Comparison of ENCODE assay signal across 9 cellular contexts in the genomic region with DNA sequence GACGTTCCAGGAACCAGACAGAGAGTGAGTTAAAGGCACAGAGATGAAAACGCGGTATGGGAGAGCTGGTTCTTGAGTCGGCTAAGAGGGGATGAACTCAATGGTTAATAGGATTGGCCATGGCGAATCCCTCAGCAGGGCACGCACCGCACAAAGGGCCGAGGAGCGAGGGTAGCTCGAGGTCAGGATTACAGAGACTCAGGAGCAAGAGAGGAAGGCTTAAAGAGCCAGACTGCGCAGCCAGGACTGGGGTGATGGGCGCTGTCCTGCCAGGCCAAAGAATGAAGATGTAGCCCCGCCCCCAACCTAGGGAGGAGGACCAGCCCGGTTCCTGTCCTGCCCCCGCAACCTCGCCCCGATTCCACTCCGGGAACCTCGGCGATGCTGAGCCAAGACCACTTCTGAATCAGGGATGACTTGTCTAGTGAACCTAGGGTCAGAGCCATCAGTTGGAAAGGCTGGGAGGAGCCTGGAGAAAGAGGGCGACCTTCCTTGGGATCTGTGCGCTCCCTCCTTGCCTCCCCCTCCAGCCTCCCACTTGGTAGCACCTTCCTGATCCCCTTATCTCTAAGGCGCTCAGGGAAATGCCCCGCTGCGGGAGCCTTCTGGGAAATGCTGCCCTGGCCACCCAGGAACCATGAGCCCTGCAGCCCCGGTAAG. TPM values are rescaled to one million over a fixed set of nuclear protein-coding genes. Genes with fewer than 3 reads are reported as not detected.
DNase-seq lines count a peak whose midpoint lies in the region; ATAC-seq lines count a peak whose summit lies in the region.
"Had no signal": no experiment of that assay in that cellular context is flagged by ENCODE, and none has a peak within 500 bp of the region (broad histone marks: within the 10 kb centered on the region; RNA-seq: fewer than 3 reads in every experiment).

Gene PLEKHB1 (plus strand): TSS at position 610 of the 660 bp plus-strand sequence. CDS start 28 bp downstream, at position 638.

- H3K4me3 Mint-ChIP-seq in IgD-negative memory B cell, result peak within 1 kb of the TSS; percentile 66 to 93 (median 88)
- H3K4me3 Mint-ChIP-seq in activated naive CD8-positive, alpha-beta T cell treated with anti-CD3 and anti-CD28 coated beads, Interleukin-2, amount 50 U/mL, for 24 hours, result peak within 1 kb of the TSS; percentile 69
- peak within 1 kb of the TSS; percentile 68 for H3K4me3 Mint-ChIP-seq in stimulated activated effector memory CD8-positive, alpha-beta T cell treated with anti-CD3 and anti-CD28 coated beads, Interleukin-12 subunit alpha, Interleukin-12 subunit beta, amount 100 ng/mL, for 72 hours

- H3K4me1 Mint-ChIP-seq in IgD-negative memory B cell, result peaks cover 18 to 28% (median 20%) of the 10 kb centered on the region in 3 donors
- H3K4me1 Mint-ChIP-seq in activated naive CD8-positive, alpha-beta T cell treated with anti-CD3 and anti-CD28 coated beads, Interleukin-2, amount 50 U/mL, for 24 hours, result peaks cover 18% of the 10 kb centered on the region
- peaks cover 32% of the 10 kb centered on the region for H3K4me1 Mint-ChIP-seq in stimulated activated effector memory CD8-positive, alpha-beta T cell treated with anti-CD3 and anti-CD28 coated beads, Interleukin-12 subunit alpha, Interleukin-12 subunit beta, amount 100 ng/mL, for 72 hours

- no peaks in the 10 kb centered on the region for H3K9me3 Mint-ChIP-seq in IgD-negative memory B cell
- no peaks in the 10 kb centered on the region for H3K9me3 Mint-ChIP-seq in activated naive CD8-positive, alpha-beta T cell treated with anti-CD3 and anti-CD28 coated beads, Interleukin-2, amount 50 U/mL, for 24 hours
- H3K9me3 Mint-ChIP-seq in stimulated activated effector memory CD8-positive, alpha-beta T cell treated with anti-CD3 and anti-CD28 coated beads, Interleukin-12 subunit alpha, Interleukin-12 subunit beta, amount 100 ng/mL, for 72 hours, result no peaks in the 10 kb centered on the region

- DNase-seq in activated naive CD8-positive, alpha-beta T cell treated with anti-CD3 and anti-CD28 coated beads, Interleukin-2, amount 50 U/mL, for 24 hours, result no peak
- DNase-seq in iPS-NIHi7 (ENCODE audit: extremely low spot score), result peak; percentile 84
- no peak for DNase-seq in stimulated activated effector memory CD8-positive, alpha-beta T cell treated with anti-CD3 and anti-CD28 coated beads, Interleukin-12 subunit alpha, Interleukin-12 subunit beta, amount 100 ng/mL, for 72 hours (ENCODE audit: low spot score in 2 of 2)
- DNase-seq in NCI-H128 (lab: John Stamatoyannopoulos, UW; ENCODE audit: unreplicated experiment), result no peak
- DNase-seq: stimulated activated naive CD4-positive, alpha-beta T cell treated with Interleukin-2 at 50 U/mL for 16 hours had no signal

- ATAC-seq in activated naive CD8-positive, alpha-beta T cell treated with anti-CD3 and anti-CD28 coated beads, Interleukin-2, amount 50 U/mL, for 24 hours, result no peak
- ATAC-seq in stimulated activated effector memory CD8-positive, alpha-beta T cell treated with anti-CD3 and anti-CD28 coated beads, Interleukin-12 subunit alpha, Interleukin-12 subunit beta, amount 100 ng/mL, for 72 hours, result no peak
- ATAC-seq in GM18873 (IDR thresholded peaks at IDR 0.05; ENCODE audit: low FRiP score, unreplicated experiment) (no peak), HG02981 (IDR thresholded peaks at IDR 0.05; ENCODE audit: unreplicated experiment) (no peak), HG03378 (IDR thresholded peaks at IDR 0.05; ENCODE audit: unreplicated experiment) (no peak)

- peak within 1 kb of the TSS; percentile 58 to 89 (median 82) for H3K27ac Mint-ChIP-seq in IgD-negative memory B cell
- H3K27ac Mint-ChIP-seq in activated naive CD8-positive, alpha-beta T cell treated with anti-CD3 and anti-CD28 coated beads, Interleukin-2, amount 50 U/mL, for 24 hours, result no peak within 1 kb of the TSS
- H3K27ac Mint-ChIP-seq in stimulated activated effector memory CD8-positive, alpha-beta T cell treated with anti-CD3 and anti-CD28 coated beads, Interleukin-12 subunit alpha, Interleukin-12 subunit beta, amount 100 ng/mL, for 72 hours, result peak within 1 kb of the TSS; percentile 84

- no peaks in the 10 kb centered on the region for H3K36me3 Mint-ChIP-seq in IgD-negative memory B cell
- H3K36me3 Mint-ChIP-seq in activated naive CD8-positive, alpha-beta T cell treated with anti-CD3 and anti-CD28 coated beads, Interleukin-2, amount 50 U/mL, for 24 hours (ENCODE audit: low read depth), result no peaks in the 10 kb centered on the region
- no peaks in the 10 kb centered on the region for H3K36me3 Mint-ChIP-seq in stimulated activated effector memory CD8-positive, alpha-beta T cell treated with anti-CD3 and anti-CD28 coated beads, Interleukin-12 subunit alpha, Interleukin-12 subunit beta, amount 100 ng/mL, for 72 hours

- H3K27me3 Mint-ChIP-seq in IgD-negative memory B cell, result no peaks in the 10 kb centered on the region
- no peaks in the 10 kb centered on the region for H3K27me3 Mint-ChIP-seq in activated naive CD8-positive, alpha-beta T cell treated with anti-CD3 and anti-CD28 coated beads, Interleukin-2, amount 50 U/mL, for 24 hours

RNA-seq across cellular contexts. Expression of gene PLEKHB1, which starts in this region (rescaled TPM):
- polyA plus RNA-seq in IgD-negative memory B cell, result 50.3 TPM
